In the genomic region with DNA sequence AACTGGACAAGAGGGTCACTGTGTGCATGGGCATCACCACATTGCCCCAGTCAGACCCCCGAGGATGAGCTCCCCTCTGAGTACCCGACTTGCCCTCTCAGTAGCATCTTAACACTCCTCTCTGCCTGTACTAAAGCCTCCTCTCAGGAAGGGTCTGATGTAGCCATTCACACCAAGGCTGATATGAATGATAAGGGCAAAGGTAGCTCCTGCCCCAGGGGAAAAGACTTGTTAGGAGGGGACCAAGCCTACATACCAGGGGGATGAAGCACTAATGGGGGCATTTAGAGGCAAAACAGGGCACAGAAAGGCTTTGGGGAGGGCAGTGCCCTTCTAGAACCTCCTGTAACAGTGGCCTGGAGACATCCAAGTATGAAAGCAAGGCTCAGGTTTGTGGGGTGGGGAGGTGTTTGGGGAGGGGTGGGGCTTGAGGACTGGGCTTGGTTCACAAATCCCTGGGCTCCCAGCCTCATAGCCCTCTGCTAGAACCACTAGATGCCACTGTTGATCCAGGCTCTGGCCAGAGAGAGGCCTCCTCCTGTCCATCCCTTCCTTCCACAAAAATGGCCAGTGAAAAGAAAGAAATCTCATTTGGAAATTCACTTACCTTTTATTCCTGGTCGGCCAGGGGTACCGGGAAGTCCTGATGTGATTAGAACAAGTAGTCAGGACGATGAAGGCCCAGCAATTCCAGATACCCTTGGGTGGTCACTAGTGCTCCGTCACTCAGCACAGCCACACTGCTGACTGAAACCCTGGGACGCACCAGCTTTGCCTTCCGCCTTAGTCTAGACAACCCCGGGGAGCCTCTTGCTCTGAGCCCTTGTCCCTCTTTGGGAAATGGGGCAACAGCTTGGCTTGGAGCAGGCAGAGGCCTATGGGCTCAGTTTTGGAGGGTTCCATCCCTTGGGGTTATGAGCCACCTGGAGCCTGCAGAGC, we compare ENCODE assay signal across 8 cellular contexts. TPM values are rescaled to one million over a fixed set of nuclear protein-coding genes. Genes with fewer than 3 reads are reported as not detected.
DNase-seq lines count a peak whose midpoint lies in the region; ATAC-seq, FAIRE-seq and TF ChIP-seq lines count a peak whose summit lies in the region.

No MANE protein-coding gene starts in this region.

- H2BK15ac ChIP-seq in IMR-90 (ENCODE audit: low read depth, low read length): no peak overlapping the region

- H3K4me1 Mint-ChIP-seq in astrocyte (ENCODE audit: low read depth, unreplicated experiment): peaks cover 1% of the 10 kb centered on the region

- H3K9me3 Mint-ChIP-seq in astrocyte (ENCODE audit: unreplicated experiment): no peaks in the 10 kb centered on the region

- H3K36me3 Mint-ChIP-seq in astrocyte (ENCODE audit: low read depth, unreplicated experiment): peaks cover 4% of the 10 kb centered on the region

- H3K9me3 ChIP-seq in IMR-90 (ENCODE audit: control insufficient read depth, insufficient read depth, low read length): no peaks in the 10 kb centered on the region
- no peaks in the 10 kb centered on the region for H3K9me3 ChIP-seq in astrocyte (ENCODE audit: insufficient read depth, low read depth, low read length)
- H3K9me3 ChIP-seq in testis: no peaks in the 10 kb centered on the region

- no peak overlapping the region for H2BK20ac ChIP-seq in IMR-90 (ENCODE audit: low read depth, low read length)

- no peak overlapping the region for H3K56ac ChIP-seq in IMR-90 (ENCODE audit: extremely low read depth, insufficient read depth, low read length)

- H4K91ac ChIP-seq in IMR-90 (ENCODE audit: insufficient read depth, low read depth, low read length): no peak overlapping the region; the same call in 1 of the 2 replicates

- peaks cover 14% of the 10 kb centered on the region for H3K27me3 Mint-ChIP-seq in astrocyte (ENCODE audit: low read depth, unreplicated experiment)

- in situ Hi-C loops in IMR-90 (cut with MboI; ENCODE audit: low sequenced_read_pairs): loop anchor here (5.0 kb wide), 1 partner anchor 302 kb away; no protein-coding TSS in a partner anchor

- no peak overlapping the region for H2BK5ac ChIP-seq in IMR-90 (ENCODE audit: low read depth, low read length, poor library complexity, severe bottlenecking)

- no peak overlapping the region for H3K4me3 Mint-ChIP-seq in astrocyte (ENCODE audit: unreplicated experiment)

- H2AFZ ChIP-seq in IMR-90 (replicated peaks; ENCODE audit: low read length, poor library complexity) (peak overlapping the region; percentile 51), astrocyte (ENCODE audit: low read depth, low read length) (no peak overlapping the region)

- H3K4me2 ChIP-seq in IMR-90 (ENCODE audit: low read depth, low read length): no peak overlapping the region
- H3K4me2 ChIP-seq in astrocyte (ENCODE audit: low read length): no peak overlapping the region

- no peaks in the 10 kb centered on the region for H3K36me3 ChIP-seq in IMR-90 (ENCODE audit: control insufficient read depth, insufficient read depth, low read length)
- no peaks in the 10 kb centered on the region for H3K36me3 ChIP-seq in astrocyte (ENCODE audit: insufficient read depth, low read length)
- H3K36me3 ChIP-seq in testis (ENCODE audit: low read depth, missing control alignments): no peaks in the 10 kb centered on the region

- H2BK120ac ChIP-seq in IMR-90 (ENCODE audit: low read depth, low read length): no peak overlapping the region; the same call in 1 of the 2 replicates

- H2AK9ac ChIP-seq in IMR-90 (replicated peaks; ENCODE audit: low read depth, low read length, poor library complexity): no peak overlapping the region

- no peak overlapping the region for H3K14ac ChIP-seq in IMR-90 (replicated peaks; ENCODE audit: low read depth, low read length)

- ATAC-seq in IMR-90 (ENCODE audit: low read depth): peak; percentile 96
- no peak for ATAC-seq in GM19455 (IDR thresholded peaks at IDR 0.05; ENCODE audit: unreplicated experiment)

- intact Hi-C loops in IMR-90 (cut with micrococcal nuclease) (loop anchor here (1.0 to 2.0 kb wide), 4 partner anchors 76 to 305 kb away; a partner anchor contains a TSS), testis (cut with DNase I; ENCODE audit: low total_unique reads) (loop anchor here (10.0 kb wide), 1 partner anchor 159 kb away; no protein-coding TSS in a partner anchor)

- H3K4me3 ChIP-seq in IMR-90 (ENCODE audit: insufficient read depth, low read depth, low read length): no peak overlapping the region
- no peak overlapping the region for H3K4me3 ChIP-seq in astrocyte (ENCODE audit: insufficient read depth, low read depth, low read length)
- no peak overlapping the region for H3K4me3 ChIP-seq in testis

- no peak overlapping the region for H3K23ac ChIP-seq in IMR-90 (ENCODE audit: low read depth, low read length)

- no peak overlapping the region for H3K18ac ChIP-seq in IMR-90 (ENCODE audit: low read depth, low read length)

- POLR2A ChIA-PET in IMR-90 (lab: Charles Lee; ENCODE audit: unreplicated experiment): no interaction called here

- no peak overlapping the region for H3K9ac ChIP-seq in IMR-90 (ENCODE audit: low read depth, low read length)
- no peak overlapping the region for H3K9ac ChIP-seq in astrocyte (ENCODE audit: low read length)

- dilution Hi-C loops in IMR-90 (cut with HindIII; ENCODE audit: low sequenced_read_pairs, unreplicated experiment): no loop called here

- DNase-seq in DMS 273 (lab: John Stamatoyannopoulos, UW; ENCODE audit: unreplicated experiment) (peak; percentile 61), DMS 273 treated with DMSO at 0.1 percent for 48 hours (lab: John Stamatoyannopoulos, UW) (no peak), IMR-90 (peak; percentile 76), astrocyte (ENCODE audit: low read depth) (peak; percentile 44), iPS-NIHi11 (ENCODE audit: low spot score) (peak; percentile 85), testis (peak; percentile 66), mesenteric fat pad (ENCODE audit: low spot score) (no peak)

- H4K20me1 ChIP-seq in IMR-90 (ENCODE audit: insufficient read depth, low read length): no peaks in the 10 kb centered on the region
- no peaks in the 10 kb centered on the region for H4K20me1 ChIP-seq in astrocyte (ENCODE audit: insufficient read depth, low read length)

- H3K27ac ChIP-seq in IMR-90 (ENCODE audit: insufficient read depth, low read length): no peak overlapping the region
- H3K27ac ChIP-seq in astrocyte (ENCODE audit: low read depth, low read length): no peak overlapping the region
- no peak overlapping the region for H3K27ac ChIP-seq in testis

- 0 out of 2 replicates have a peak overlapping the region, but pooled peaks have one; percentile 34 for H3K4ac ChIP-seq in IMR-90 (ENCODE audit: low read depth, low read length)

- no peak overlapping the region for H4K5ac ChIP-seq in IMR-90 (ENCODE audit: low read depth, low read length)

- CTCF ChIA-PET in IMR-90 (lab: Yijun Ruan, JAX): interaction anchor here (0.6 kb wide), 1 partner anchor 247 kb away, joined by 3 read pairs; no protein-coding TSS in a partner anchor

- 80% methylated on average over 1 of the region's 9 CpGs; no CpG with 5 or more reads in 1 of the 2 experiments for WGBS in IMR-90 (ENCODE audit: extremely low coverage in 2 of 2, insufficient read length in 1 of 2), 2 experiments
- 79 to 83% methylated on average over 8 to 9 of the region's 9 CpGs for WGBS in testis, 2 donors

- no peak for FAIRE-seq in astrocyte (lab: Jason Lieb, UNC)

- TF ChIP-seq CTCF in IMR-90 (conservative IDR thresholded peaks at IDR 0.05; ENCODE audit: low read depth, low read length) (peak; percentile 95), astrocyte (IDR thresholded peaks at IDR 0.05; ENCODE audit: insufficient read depth, low read depth, low read length) (peak; percentile 78), testis (IDR thresholded peaks at IDR 0.05) (peak in 2 of 3 experiments; percentile 40 to 42)

- BruUV-seq in IMR-90 (replicated peaks; lab: Mats Ljungman, UMichigan): no TSS peak

- H4K8ac ChIP-seq in IMR-90 (ENCODE audit: low read depth in 2 of 2, low read length in 2 of 2): no peak overlapping the region

- no peaks in the 10 kb centered on the region for H3K27me3 ChIP-seq in IMR-90 (ENCODE audit: control insufficient read depth, insufficient read depth, low read length)
- H3K27me3 ChIP-seq in astrocyte (ENCODE audit: insufficient read depth, low read length): peaks cover 2% of the 10 kb centered on the region
- no peaks in the 10 kb centered on the region for H3K27me3 ChIP-seq in testis

- H3K79me1 ChIP-seq in IMR-90 (ENCODE audit: low read depth in 1 of 2, low read length in 2 of 2): no peaks in the 10 kb centered on the region

- H3K9me1 ChIP-seq in IMR-90 (ENCODE audit: insufficient read depth, low read length): no peaks in the 10 kb centered on the region

- peak; percentile 99 for TF ChIP-seq RAD21 in IMR-90 (IDR thresholded peaks at IDR 0.05; ENCODE audit: low read length)

- peak overlapping the region; percentile 65; the same call in 1 of the 2 replicates for H2AK5ac ChIP-seq in IMR-90 (ENCODE audit: low read depth, low read length)

- no peaks in the 10 kb centered on the region for H3K79me2 ChIP-seq in astrocyte (ENCODE audit: insufficient read depth, low read length)

- no peak overlapping the region for H3K27ac Mint-ChIP-seq in astrocyte (ENCODE audit: unreplicated experiment)

- TF ChIP-seq POLR2A in IMR-90 (IDR thresholded peaks at IDR 0.05; ENCODE audit: low read depth, low read length): peak; percentile 49; the same call in 1 of the 2 replicates
- no peak for TF ChIP-seq POLR2A in testis (IDR thresholded peaks at IDR 0.05)

- H3K4me1 ChIP-seq in IMR-90 (ENCODE audit: control insufficient read depth, insufficient read depth, low read length): 0 out of 2 replicates have a peak, but pooled peaks cover 3% of the 10 kb centered on the region
- H3K4me1 ChIP-seq in astrocyte (ENCODE audit: insufficient read depth, low read length): peaks cover 15% of the 10 kb centered on the region
- no peaks in the 10 kb centered on the region for H3K4me1 ChIP-seq in testis

TF ChIP-seq in IMR-90, 13 proteins besides CTCF, POLR2A, EP300 and RAD21:
- TF ChIP-seq MAZ (IDR thresholded peaks at IDR 0.05; ENCODE audit: borderline replicate concordance, low read depth, low read length): peak; percentile 42; the same call in 1 of the 2 replicates
- TF ChIP-seq BHLHE40 (IDR thresholded peaks at IDR 0.05; ENCODE audit: low read depth, low read length): no peak
- peak; percentile 98 for TF ChIP-seq SMC3 (IDR thresholded peaks at IDR 0.05; ENCODE audit: low read depth, low read length)
- no peak for TF ChIP-seq FOS (IDR thresholded peaks at IDR 0.05; ENCODE audit: low read depth, low read length)
- no peak for TF ChIP-seq MXI1 (IDR thresholded peaks at IDR 0.05; ENCODE audit: borderline replicate concordance, low read depth, low read length)

RNA-seq across cellular contexts. Expression of a gene that starts 40.3 kb away (rescaled TPM):
- total RNA-seq in IMR-90 (2012; rRNA removed) (0.18 and 0.83 TPM in 2 replicates), astrocyte (2.6 and 10.1 TPM in 2 replicates), testis (10 to 100 TPM in 1 of 2 donors, 1 to 10 TPM in 1; 7.1 to 30.6 TPM), mesenteric fat pad (0.19 TPM)
- polyA plus RNA-seq in IMR-90 (2012; rRNA removed) (0.14 and 0.32 TPM in 2 replicates), testis (ENCODE audit: insufficient read depth, low read depth, low replicate concordance) (17.1 TPM)
- polyA plus RNA-seq in IMR-90 (2012; cell fraction: cytosol; rRNA removed): 0.11 TPM in 2 replicates
- polyA plus RNA-seq in IMR-90 (2012; cell fraction: nucleus; rRNA removed; ENCODE audit: low replicate concordance): 0.60 and 0.83 TPM in 2 replicates

Comparison
In these comparisons a context has a peak if more than half of its experiments do, and no peak if none do; other contexts are left out.
1. DNase-seq: peak in DMS 273 (single experiment), IMR-90 (single experiment), astrocyte (single experiment), iPS-NIHi11 (single experiment) and testis (single experiment); none in DMS 273 treated with DMSO at 0.1 percent for 48 hours (single experiment) and mesenteric fat pad (single experiment).
2. CTCF ChIP-seq: peak in every context shown above with its lines; median percentile 95 in IMR-90; 78 in astrocyte; 41 in testis.